ENCODE assay signal across 20 cellular contexts in the genomic region with DNA sequence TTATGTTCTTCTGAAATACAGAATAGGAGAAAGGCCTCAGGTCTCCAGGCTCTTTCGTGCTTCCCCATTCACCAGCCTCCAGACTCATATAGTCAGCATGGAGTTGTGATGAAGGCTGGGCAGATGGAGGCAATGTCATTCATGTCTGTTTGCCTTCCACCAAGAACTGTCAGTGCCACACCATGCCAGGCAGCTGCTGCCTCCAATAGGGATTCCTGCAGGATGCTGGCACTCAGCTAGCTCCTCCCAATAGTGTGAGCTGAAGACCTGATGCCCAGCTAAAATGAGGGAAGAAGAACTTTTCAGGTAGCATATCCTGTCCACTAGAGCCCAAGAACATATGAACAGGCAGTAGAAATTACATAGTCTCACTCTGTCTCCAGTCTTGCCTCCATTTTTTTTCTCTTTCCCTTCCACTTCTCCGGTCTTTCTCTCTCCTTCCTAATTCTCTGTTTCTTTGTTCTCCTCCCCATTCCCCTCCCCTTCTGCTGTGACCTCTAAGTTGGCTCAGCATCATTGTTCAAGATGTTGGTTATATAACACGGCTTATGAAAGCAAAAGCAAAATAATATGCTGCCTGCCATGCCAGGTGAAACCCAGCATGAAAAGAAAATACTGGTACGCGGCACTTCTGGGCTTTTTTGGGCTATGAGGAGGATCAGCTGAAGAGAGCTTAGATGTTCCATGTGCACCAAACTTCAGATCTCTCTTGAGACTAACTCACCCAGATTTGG. TPM values are rescaled to one million over a fixed set of nuclear protein-coding genes. Genes with fewer than 3 reads are reported as not detected.
DNase-seq lines count a peak whose midpoint lies in the region; ATAC-seq and TF ChIP-seq lines count a peak whose summit lies in the region.
"Had no signal": no experiment of that assay in that cellular context is flagged by ENCODE, and none has a peak within 500 bp of the region (broad histone marks: within the 10 kb centered on the region; RNA-seq: fewer than 3 reads in every experiment).

No MANE protein-coding gene starts in this region.

- H3K27ac ChIP-seq in heart right ventricle (no peak overlapping the region), left ventricle myocardium inferior (replicated peaks) (no peak overlapping the region), neuronal stem cell (replicated peaks; ENCODE audit: low read length) (no peak overlapping the region)
- H3K27ac ChIP-seq: C4-2B, RWPE1, SJCRH30 had no signal

- CTCF ChIA-PET in activated CD8-positive, alpha-beta T cell treated with anti-CD3 and anti-CD28 coated beads for 36 hours (lab: Charles Lee): interaction anchor here (3.5 kb wide), 1 partner anchor 231 kb away, joined by 17 read pairs; no protein-coding TSS in a partner anchor

- H3K36me3 ChIP-seq in heart right ventricle (no peaks in the 10 kb centered on the region), left ventricle myocardium inferior (no peaks in the 10 kb centered on the region), neuronal stem cell (replicated peaks in 1 of 2; ENCODE audit: control insufficient read depth in 2 of 2, insufficient read depth in 2 of 2, low read length in 2 of 2) (no peaks in the 10 kb centered on the region)
- H3K36me3 ChIP-seq: HAP-1, SJCRH30 had no signal

- H2BK5ac ChIP-seq in neuronal stem cell (ENCODE audit: low read length): no peak overlapping the region

- H3K4ac ChIP-seq in neuronal stem cell (ENCODE audit: low read length): no peak overlapping the region

- H3K4me1 Mint-ChIP-seq in activated CD8-positive, alpha-beta T cell treated with anti-CD3 and anti-CD28 coated beads for 36 hours (ENCODE audit: low read depth): no peaks in the 10 kb centered on the region

- H3K4me1 ChIP-seq in heart right ventricle: peaks cover 0 to 12% (median 0%) of the 10 kb centered on the region in 9 donors
- H3K4me1 ChIP-seq in left ventricle myocardium inferior: peaks cover 8% of the 10 kb centered on the region
- H3K4me1 ChIP-seq in neuronal stem cell (ENCODE audit: control insufficient read depth in 2 of 2, insufficient read depth in 1 of 2, low read depth in 1 of 2, low read length in 2 of 2): peaks cover 0 to 4% of the 10 kb centered on the region in 2 donors
- H3K4me1 ChIP-seq: HAP-1, SJCRH30 had no signal

- H4K8ac ChIP-seq in neuronal stem cell (ENCODE audit: low read depth, low read length): no peak overlapping the region

- H2BK12ac ChIP-seq in neuronal stem cell (ENCODE audit: low read length): no peak overlapping the region

- H3K4me3 ChIP-seq in heart right ventricle: no peak overlapping the region
- H3K4me3 ChIP-seq in left ventricle myocardium inferior: no peak overlapping the region
- H3K4me3 ChIP-seq in neuronal stem cell (ENCODE audit: low read length in 2 of 2): no peak overlapping the region
- H3K4me3 ChIP-seq: HAP-1, SJCRH30 had no signal

- H3K9me3 Mint-ChIP-seq in activated CD8-positive, alpha-beta T cell treated with anti-CD3 and anti-CD28 coated beads for 36 hours: no peaks in the 10 kb centered on the region

- ATAC-seq in heart right ventricle: peak in 5 of 8 donors; percentile 18 to 46 (median 39)
- no peak for ATAC-seq in activated CD8-positive, alpha-beta T cell treated with anti-CD3 and anti-CD28 coated beads for 36 hours
- ATAC-seq in HG03025 (IDR thresholded peaks at IDR 0.05; ENCODE audit: low FRiP score, unreplicated experiment): no peak
- ATAC-seq: PC-3 had no signal

- H3K36me3 Mint-ChIP-seq in activated CD8-positive, alpha-beta T cell treated with anti-CD3 and anti-CD28 coated beads for 36 hours (ENCODE audit: low read depth): no peaks in the 10 kb centered on the region

- DNase-seq in heart right ventricle (no peak), left ventricle myocardium inferior (no peak), cerebellum (ENCODE audit: low spot score) (peak; percentile 40), neuronal stem cell (ENCODE audit: low spot score) (no peak), erythroblast (lab: John Stamatoyannopoulos, UW) (no peak)
- no peak for DNase-seq in activated CD8-positive, alpha-beta T cell treated with anti-CD3 and anti-CD28 coated beads for 36 hours
- DNase-seq: ACHN, AML-193, GF-D8, NCI-H1105, NCI-H748 treated with DMSO at 0.1 percent for 48 hours, PC-3, SJCRH30 had no signal

- no peak overlapping the region for H4K91ac ChIP-seq in neuronal stem cell (ENCODE audit: low read depth, low read length, poor library complexity)

- no peak overlapping the region for H3K4me3 Mint-ChIP-seq in activated CD8-positive, alpha-beta T cell treated with anti-CD3 and anti-CD28 coated beads for 36 hours

- no peak for TF ChIP-seq CTCF in heart right ventricle (IDR thresholded peaks at IDR 0.05)
- no peak for TF ChIP-seq CTCF in left ventricle myocardium inferior (IDR thresholded peaks at IDR 0.05; ENCODE audit: borderline replicate concordance)
- TF ChIP-seq CTCF in activated CD8-positive, alpha-beta T cell treated with anti-CD3 and anti-CD28 coated beads for 36 hours (IDR thresholded peaks at IDR 0.05): no peak

- no peak overlapping the region for H3K4me2 ChIP-seq in neuronal stem cell (ENCODE audit: insufficient read depth, low read length, poor library complexity, severe bottlenecking)

- POLR2A ChIA-PET in activated CD8-positive, alpha-beta T cell treated with anti-CD3 and anti-CD28 coated beads for 36 hours (lab: Charles Lee): no interaction called here

- H3K23ac ChIP-seq in neuronal stem cell (ENCODE audit: low read depth, low read length, poor library complexity): no peak overlapping the region

- intact Hi-C loops in heart right ventricle (cut with DNase I) (no loop called here), left ventricle myocardium inferior (cut with micrococcal nuclease) (no loop called here)
- intact Hi-C loops in activated CD8-positive, alpha-beta T cell treated with anti-CD3 and anti-CD28 coated beads for 36 hours (cut with micrococcal nuclease): no loop called here

- no peak overlapping the region for H3K27ac Mint-ChIP-seq in activated CD8-positive, alpha-beta T cell treated with anti-CD3 and anti-CD28 coated beads for 36 hours

- H2BK15ac ChIP-seq in neuronal stem cell (ENCODE audit: low read length): no peak overlapping the region

- no peak for TF ChIP-seq POLR2A in erythroblast (IDR thresholded peaks at IDR 0.05; ENCODE audit: low read length)

- H3K79me1 ChIP-seq in neuronal stem cell (ENCODE audit: low read depth, low read length): no peaks in the 10 kb centered on the region

- peaks cover 3% of the 10 kb centered on the region for H3K27me3 Mint-ChIP-seq in activated CD8-positive, alpha-beta T cell treated with anti-CD3 and anti-CD28 coated beads for 36 hours

- H2BK120ac ChIP-seq in neuronal stem cell (ENCODE audit: low read depth, low read length): no peak overlapping the region

- no peaks in the 10 kb centered on the region for H3K9me3 ChIP-seq in heart right ventricle
- no peaks in the 10 kb centered on the region for H3K9me3 ChIP-seq in left ventricle myocardium inferior (replicated peaks)
- H3K9me3 ChIP-seq in neuronal stem cell (replicated peaks in 1 of 2; ENCODE audit: control insufficient read depth in 2 of 2, insufficient read depth in 1 of 2, low read depth in 1 of 2, low read length in 2 of 2): no peaks in the 10 kb centered on the region
- H3K9me3 ChIP-seq: HAP-1, SJCRH30 had no signal

- H3K14ac ChIP-seq in neuronal stem cell (ENCODE audit: low read length): no peak overlapping the region

- WGBS in heart right ventricle, 2 donors: 63 to 71% methylated on average over 5 of the region's 5 CpGs
- no CpG with 5 or more reads among the region's 5 CpGs for WGBS in neuronal stem cell (ENCODE audit: extremely low coverage in 2 of 2, insufficient read length in 2 of 2, insufficient replicate concordance in 1 of 2), 2 donors

- no peak overlapping the region for H2AK5ac ChIP-seq in neuronal stem cell (ENCODE audit: low read depth, low read length)

- H3K27me3 ChIP-seq in heart right ventricle (no peaks in the 10 kb centered on the region), left ventricle myocardium inferior (ENCODE audit: low read depth) (no peaks in the 10 kb centered on the region), neuronal stem cell (ENCODE audit: control insufficient read depth in 3 of 3, insufficient read depth in 3 of 3, low read depth in 1 of 3, low read length in 3 of 3) (no peaks in the 10 kb centered on the region)
- H3K27me3 ChIP-seq: SJCRH30 had no signal

- no peak overlapping the region for H3K9ac ChIP-seq in neuronal stem cell (ENCODE audit: low read depth, low read length, poor library complexity)

- peak overlapping the region; percentile 7 for H3K18ac ChIP-seq in neuronal stem cell (ENCODE audit: low read length)

- H2AFZ ChIP-seq in neuronal stem cell (ENCODE audit: low read length): no peak overlapping the region

RNA-seq across cellular contexts. Expression of a gene that starts 17.3 kb away (rescaled TPM):
- total RNA-seq in heart right ventricle (100 to 1,000 TPM; 248 to 589 (median 409) TPM), left ventricle myocardium inferior (368 TPM), cerebellum (392 TPM)
- 100 to 1,000 TPM; 131 to 787 TPM for polyA plus RNA-seq in heart right ventricle
- polyA plus RNA-seq in neuronal stem cell (2013, experiment 1 of 2): 426 TPM
- polyA plus RNA-seq in neuronal stem cell (2013, experiment 2 of 2): 444 TPM
- 10 to 100 TPM; 50.6 to 52.8 TPM for total RNA-seq in activated CD8-positive, alpha-beta T cell treated with anti-CD3 and anti-CD28 coated beads for 36 hours

RNA-seq across cellular contexts. Expression of a gene that starts 26.2 kb away (rescaled TPM):
- total RNA-seq in heart right ventricle (not detected), left ventricle myocardium inferior (not detected), cerebellum (not detected)
- not detected for polyA plus RNA-seq in heart right ventricle
- polyA plus RNA-seq in neuronal stem cell (2013, experiment 1 of 2): not detected
- polyA plus RNA-seq in neuronal stem cell (2013, experiment 2 of 2): not detected
- total RNA-seq in activated CD8-positive, alpha-beta T cell treated with anti-CD3 and anti-CD28 coated beads for 36 hours: not detected
- total RNA-seq: Daoy, LHCN-M2, NCI-H460, PC-3, SJCRH30 had no signal

Comparison
In these comparisons a context has a peak if more than half of its experiments do, and no peak if none do; other contexts are left out.
1. ATAC-seq: peak in heart right ventricle (5 of 8); none in activated CD8-positive, alpha-beta T cell treated with anti-CD3 and anti-CD28 coated beads for 36 hours (single experiment) and HG03025 (single experiment).